ENCODE assay signal across 20 cellular contexts in genomic region chr18:26268454-26268853, GRCh38. TPM values are rescaled to one million over a fixed set of nuclear protein-coding genes. Genes with fewer than 3 reads are reported as not detected.
DNase-seq lines count a peak whose midpoint lies in the region; ATAC-seq, FAIRE-seq and TF ChIP-seq lines count a peak whose summit lies in the region.
"Had no signal": no experiment of that assay in that cellular context is flagged by ENCODE, and none has a peak within 500 bp of the region (broad histone marks: within the 10 kb centered on the region; RNA-seq: fewer than 3 reads in every experiment).

No MANE protein-coding gene starts in this region.

- no peak overlapping the region for H3K9ac ChIP-seq in IMR-90 (ENCODE audit: low read depth, low read length)
- no peak overlapping the region for H3K9ac ChIP-seq in K562 (ENCODE audit: insufficient read depth in 1 of 2, low read depth in 2 of 2, low read length in 2 of 2)

- no peak overlapping the region for H2AFZ ChIP-seq in IMR-90 (replicated peaks; ENCODE audit: low read length, poor library complexity)
- no peak overlapping the region for H2AFZ ChIP-seq in K562 (ENCODE audit: low read depth, low read length)

- no peaks in the 10 kb centered on the region for H3K4me1 ChIP-seq in IMR-90 (ENCODE audit: control insufficient read depth, insufficient read depth, low read length)
- no peaks in the 10 kb centered on the region; a peak in 1 of 5 replicates for H3K4me1 ChIP-seq in K562 (replicated peaks in 1 of 2; ENCODE audit: control insufficient read depth in 2 of 2, insufficient read depth in 2 of 2, low read length in 2 of 2)
- no peaks in the 10 kb centered on the region for H3K4me1 ChIP-seq in aorta (ENCODE audit: control insufficient read depth in 1 of 2, insufficient read depth in 2 of 2, low read length in 2 of 2)
- H3K4me1 ChIP-seq: Peyer's patch, SJSA1 had no signal

- BruUV-seq in IMR-90 (replicated peaks; lab: Mats Ljungman, UMichigan): no TSS peak
- no TSS peak for BruUV-seq in K562 (replicated peaks; lab: Mats Ljungman, UMichigan)

- H3K4me2 ChIP-seq in IMR-90 (ENCODE audit: low read depth, low read length): no peak overlapping the region
- no peak overlapping the region for H3K4me2 ChIP-seq in K562 (ENCODE audit: insufficient read depth, low read length)

- no peak overlapping the region for H3K56ac ChIP-seq in IMR-90 (ENCODE audit: extremely low read depth, insufficient read depth, low read length)

- TF ChIP-seq RAD21 in IMR-90 (IDR thresholded peaks at IDR 0.05; ENCODE audit: low read length) (no peak), K562 (CRISPR knock-in tag; conservative IDR thresholded peaks at IDR 0.05 in 1 of 2, IDR thresholded peaks at IDR 0.05 in 1 of 2) (no peak)

- CTCF ChIA-PET in IMR-90 (lab: Yijun Ruan, JAX): no interaction called here
- CTCF ChIA-PET in K562 (lab: Yijun Ruan, JAX; ENCODE audit: low intra/inter-chr PET ratio): no interaction called here

- H4K5ac ChIP-seq in IMR-90 (ENCODE audit: low read depth, low read length): no peak overlapping the region

- peaks cover 8% of the 10 kb centered on the region; the same call in 1 of the 3 replicates for H3K79me2 ChIP-seq in K562 (ENCODE audit: control insufficient read depth, insufficient read depth, low read length)

- H4K91ac ChIP-seq in IMR-90 (ENCODE audit: insufficient read depth, low read depth, low read length): no peak overlapping the region

- H3K27me3 ChIP-seq in IMR-90 (ENCODE audit: control insufficient read depth, insufficient read depth, low read length) (no peaks in the 10 kb centered on the region), K562 (ENCODE audit: control insufficient read depth in 2 of 2, insufficient read depth in 2 of 2, low read length in 2 of 2) (no peaks in the 10 kb centered on the region), aorta (ENCODE audit: control insufficient read depth in 1 of 2, insufficient read depth in 2 of 2, low read length in 1 of 2) (no peaks in the 10 kb centered on the region)
- H3K27me3 ChIP-seq: Peyer's patch, SJSA1 had no signal

- WGBS in IMR-90 (ENCODE audit: extremely low coverage in 2 of 2, insufficient read length in 1 of 2), 2 experiments: no CpG with 5 or more reads among the region's 4 CpGs
- 81% methylated on average over 4 of the region's 4 CpGs for WGBS in K562 (ENCODE audit: insufficient coverage, low coverage, missing lambda C conversion rate)
- 90 to 93% methylated on average over 4 of the region's 4 CpGs for WGBS in aorta, 2 donors

- no peak overlapping the region for H2BK120ac ChIP-seq in IMR-90 (ENCODE audit: low read depth, low read length)

- no peak overlapping the region for H2BK5ac ChIP-seq in IMR-90 (ENCODE audit: low read depth, low read length, poor library complexity, severe bottlenecking)

- H3K23ac ChIP-seq in IMR-90 (ENCODE audit: low read depth, low read length): no peak overlapping the region

- H2BK15ac ChIP-seq in IMR-90 (ENCODE audit: low read depth, low read length): no peak overlapping the region

- H3K9me3 ChIP-seq in IMR-90 (ENCODE audit: control insufficient read depth, insufficient read depth, low read length) (no peaks in the 10 kb centered on the region), K562 (replicated peaks; ENCODE audit: control insufficient read depth, insufficient read depth, low read depth, low read length) (no peaks in the 10 kb centered on the region), aorta (ENCODE audit: control insufficient read depth, low read length) (no peaks in the 10 kb centered on the region)
- H3K9me3 ChIP-seq: Peyer's patch, SJSA1 had no signal

- H3K36me3 ChIP-seq in IMR-90 (ENCODE audit: control insufficient read depth, insufficient read depth, low read length) (no peaks in the 10 kb centered on the region), K562 (ENCODE audit: control insufficient read depth, insufficient read depth, low read length) (peaks cover 28% of the 10 kb centered on the region), aorta (ENCODE audit: control insufficient read depth in 1 of 2, insufficient read depth in 2 of 2, low read length in 1 of 2) (no peaks in the 10 kb centered on the region)
- H3K36me3 ChIP-seq: Peyer's patch, SJSA1 had no signal

- TF ChIP-seq EP300 in K562 (IDR thresholded peaks at IDR 0.05; ENCODE audit: low read length): no peak

- in situ Hi-C loops in IMR-90 (cut with MboI; ENCODE audit: low sequenced_read_pairs): no loop called here
- in situ Hi-C loops in K562 (cut with MboI): no loop called here

- no peaks in the 10 kb centered on the region for H3K79me1 ChIP-seq in IMR-90 (ENCODE audit: low read depth in 1 of 2, low read length in 2 of 2)

- no peak overlapping the region for H3K4ac ChIP-seq in IMR-90 (ENCODE audit: low read depth, low read length)

- POLR2A ChIA-PET in IMR-90 (lab: Charles Lee; ENCODE audit: unreplicated experiment): no interaction called here
- POLR2A ChIA-PET in K562 (lab: Yijun Ruan, JAX): no interaction called here

- dilution Hi-C loops in IMR-90 (cut with HindIII; ENCODE audit: low sequenced_read_pairs, unreplicated experiment): no loop called here

- no peak for ATAC-seq in IMR-90 (ENCODE audit: low read depth)
- ATAC-seq in K562: no peak
- ATAC-seq in HG02798 (IDR thresholded peaks at IDR 0.05; ENCODE audit: poor library complexity, unreplicated experiment): no peak
- no peak for ATAC-seq in GM18868 (IDR thresholded peaks at IDR 0.05; ENCODE audit: unreplicated experiment)
- ATAC-seq in aorta (ENCODE audit: low FRiP score): no peak
- ATAC-seq: GM12878, HCT116, Right ventricle myocardium inferior had no signal

- H3K4me3 ChIP-seq in IMR-90 (ENCODE audit: insufficient read depth, low read depth, low read length) (no peak overlapping the region), K562 (no peak overlapping the region), fibroblast of mammary gland (ENCODE audit: control insufficient read depth, low read depth, low read length) (no peak overlapping the region), aorta (ENCODE audit: low read length in 2 of 2) (no peak overlapping the region)
- H3K4me3 ChIP-seq: GM12878, Peyer's patch, SJSA1 had no signal

- H3K27ac ChIP-seq in IMR-90 (ENCODE audit: insufficient read depth, low read length) (no peak overlapping the region), K562 (ENCODE audit: extremely low read depth, low read depth, low read length) (no peak overlapping the region), aorta (ENCODE audit: low read depth in 1 of 2, low read length in 2 of 2) (no peak overlapping the region)
- H3K27ac ChIP-seq: Peyer's patch, SJSA1 had no signal

- DNase-seq in Daoy (ENCODE audit: low read depth): peak; percentile 2
- DNase-seq in IMR-90: no peak
- no peak for DNase-seq in K562 (ENCODE audit: extremely low read depth in 1 of 4, low spot score in 3 of 4)
- DNase-seq in fibroblast of mammary gland (ENCODE audit: low read depth): peak; percentile 21
- DNase-seq in NCI-H2196 treated with DMSO at 0.1 percent for 48 hours (lab: John Stamatoyannopoulos, UW; ENCODE audit: unreplicated experiment): no peak
- no peak for DNase-seq in aorta
- DNase-seq: GOT3, NCI-H1694, NCI-H2081, NCI-H2171, NCI-H446, NCI-H526, Peyer's patch had no signal

- H2BK20ac ChIP-seq in IMR-90 (ENCODE audit: low read depth, low read length): no peak overlapping the region

- no peak overlapping the region for H4K8ac ChIP-seq in IMR-90 (ENCODE audit: low read depth in 2 of 2, low read length in 2 of 2)

- TF ChIP-seq CTCF in IMR-90 (conservative IDR thresholded peaks at IDR 0.05; ENCODE audit: low read depth, low read length): no peak
- TF ChIP-seq CTCF in K562 (IDR thresholded peaks at IDR 0.05 in 2 of 3, conservative IDR thresholded peaks at IDR 0.05 in 1 of 3; ENCODE audit: insufficient read depth in 2 of 3, low read depth in 1 of 3, low read length in 3 of 3): no peak
- no peak for TF ChIP-seq CTCF in fibroblast of mammary gland (conservative IDR thresholded peaks at IDR 0.05; ENCODE audit: control insufficient read depth, insufficient read depth, low read depth, low read length)

- no peak for FAIRE-seq in K562 (lab: Jason Lieb, UNC)
- FAIRE-seq: A204.1, GM12878 had no signal

- intact Hi-C loops in IMR-90 (cut with micrococcal nuclease): no loop called here
- intact Hi-C loops in K562 (cut with micrococcal nuclease): no loop called here
- intact Hi-C loops in aorta (cut with DNase I): no loop called here

- TF ChIP-seq POLR2A in IMR-90 (IDR thresholded peaks at IDR 0.05; ENCODE audit: low read depth, low read length) (no peak), K562 (conservative IDR thresholded peaks at IDR 0.05) (no peak)

- H2AK9ac ChIP-seq in IMR-90 (replicated peaks; ENCODE audit: low read depth, low read length, poor library complexity): no peak overlapping the region

- no peak overlapping the region for H3K14ac ChIP-seq in IMR-90 (replicated peaks; ENCODE audit: low read depth, low read length)

- no peaks in the 10 kb centered on the region for H3K9me1 ChIP-seq in IMR-90 (ENCODE audit: insufficient read depth, low read length)
- H3K9me1 ChIP-seq in K562 (ENCODE audit: control insufficient read depth, insufficient read depth, low read length): no peaks in the 10 kb centered on the region

- no peak overlapping the region for H3K18ac ChIP-seq in IMR-90 (ENCODE audit: low read depth, low read length)

- no peaks in the 10 kb centered on the region for H4K20me1 ChIP-seq in IMR-90 (ENCODE audit: insufficient read depth, low read length)
- no peaks in the 10 kb centered on the region for H4K20me1 ChIP-seq in K562 (replicated peaks; ENCODE audit: control insufficient read depth, insufficient read depth, low read length)

- H2AK5ac ChIP-seq in IMR-90 (ENCODE audit: low read depth, low read length): no peak overlapping the region

RNA-seq across cellular contexts. Expression of gene TAF4B, which starts 42.2 kb away (rescaled TPM):
- 9.4 and 12.3 TPM in 2 replicates for total RNA-seq in Daoy (2014; rRNA removed; shearing (Covaris generic))
- total RNA-seq in IMR-90 (2012; rRNA removed) (0.83 and 1.1 TPM in 2 replicates), K562 (2014; rRNA removed) (19.9 and 21.4 TPM in 2 replicates), K562 (2014; rRNA removed; fragmentation: Illumina TruSeq; extraction: Trizol) (25.3 and 30.4 TPM in 2 replicates), K562 (2015; rRNA removed; fragmentation: Illumina TruSeq; extraction: Trizol) (17.2 and 18.0 TPM in 2 replicates), K562 (2021) (19.2 and 22.1 TPM in 2 replicates), aorta (1 to 10 TPM; 3.9 to 4.2 TPM)
- polyA plus RNA-seq in IMR-90 (2012; rRNA removed) (0.38 and 0.42 TPM in 2 replicates), K562 (2011; rRNA removed) (15.8 and 21.0 TPM in 2 replicates), K562 (2014; fragmentation: Illumina TruSeq; extraction: Trizol) (18.8 and 20.5 TPM in 2 replicates), K562 (2014; fragmentation: Nextera tagmentation; extraction: Ambion mirVana) (1 to 10 TPM; 4.5 to 5.8 TPM), K562 (2014; rRNA removed) (12.8 and 15.6 TPM in 2 replicates), aorta (under 1 TPM; 0.63 to 0.74 TPM)
- polyA plus RNA-seq in IMR-90 (2012; cell fraction: cytosol; rRNA removed): 0.19 and 0.24 TPM in 2 replicates
- 0.26 and 0.52 TPM in 2 replicates for polyA plus RNA-seq in IMR-90 (2012; cell fraction: nucleus; rRNA removed; ENCODE audit: low replicate concordance)
- 31.1 and 42.4 TPM in 2 replicates for total RNA-seq in K562 (2011; cell fraction: chromatin; rRNA removed; ENCODE audit: low replicate concordance)
- total RNA-seq in K562 (2011; cell fraction: nucleolus; rRNA removed): 35.7 and 38.6 TPM in 2 replicates
- total RNA-seq in K562 (2011; cell fraction: nucleoplasm; rRNA removed): 24.4 and 28.5 TPM in 2 replicates
- 8.8 and 10.3 TPM in 2 replicates for polyA plus RNA-seq in K562 (2011; cell fraction: cytosol; rRNA removed)
- polyA plus RNA-seq in K562 (2011; cell fraction: nucleus; rRNA removed): 15.6 and 16.8 TPM in 2 replicates
- 7.6 and 8.9 TPM in 2 replicates for polyA plus RNA-seq in K562 (2012)
- 36.5 and 37.0 TPM in 2 replicates for polyA minus RNA-seq in K562 (2011; rRNA and poly(A)+ RNA removed)
- polyA minus RNA-seq in K562 (2011; cell fraction: cytosol; rRNA and poly(A)+ RNA removed): 15.6 and 17.4 TPM in 2 replicates
- polyA minus RNA-seq in K562 (2011; cell fraction: nucleus; rRNA and poly(A)+ RNA removed): 34.3 and 49.5 TPM in 2 replicates

Comparison
In these comparisons a context has a peak if more than half of its experiments do, and no peak if none do; other contexts are left out.
1. DNase-seq: peak in Daoy (single experiment) and fibroblast of mammary gland (single experiment); none in IMR-90 (single experiment), K562 (0 of 4), NCI-H2196 treated with DMSO at 0.1 percent for 48 hours (single experiment) and aorta (0 of 2).